Comparison of ENCODE assay signal across 8 cellular contexts in genomic region chr1:17551755-17552234, GRCh38. TPM values are rescaled to one million over a fixed set of nuclear protein-coding genes. Genes with fewer than 3 reads are reported as not detected.
A peak's percentile ranks its signal among the peaks of the same experiment; 100 is the strongest.
DNase-seq lines count a peak whose midpoint lies in the region; ATAC-seq and TF ChIP-seq lines count a peak whose summit lies in the region.

No MANE protein-coding gene starts in this region.

- DNase-seq in G401 (ENCODE audit: low spot score) (peak; percentile 95), RPMI7951 (ENCODE audit: low read depth) (peak; percentile 79), fibroblast of the aortic adventitia (ENCODE audit: low read depth) (peak; percentile 59), psoas muscle (no peak), NCI-H1048 (lab: John Stamatoyannopoulos, UW) (no peak), cortex of kidney (lab: John Stamatoyannopoulos, UW) (no peak), putamen (ENCODE audit: low spot score) (no peak)
- DNase-seq in stimulated activated CD4-positive, alpha-beta T cell treated with anti-CD3 and anti-CD28 coated beads, Interleukin-2, amount 100 ng/mL, for 24 hours = no peak

- peaks cover 14% of the 10 kb centered on the region for H3K4me1 ChIP-seq in psoas muscle

- peak; percentile 50 to 74 (median 56) for ATAC-seq in psoas muscle

- TF ChIP-seq CTCF in fibroblast of the aortic adventitia (IDR thresholded peaks at IDR 0.05; ENCODE audit: insufficient read depth, low read length) (no peak), psoas muscle (IDR thresholded peaks at IDR 0.05) (no peak)

- H3K27ac ChIP-seq in psoas muscle = peak overlapping the region; percentile 41

- no peaks in the 10 kb centered on the region for H3K27me3 ChIP-seq in psoas muscle (ENCODE audit: insufficient read depth in 3 of 3, low read length in 2 of 3)

- intact Hi-C loops in psoas muscle (cut with DNase I) = no loop called here

- H3K36me3 ChIP-seq in psoas muscle (ENCODE audit: insufficient read depth in 1 of 2, low read depth in 1 of 2) = no peaks in the 10 kb centered on the region

- H3K4me3 ChIP-seq in fibroblast of the aortic adventitia (ENCODE audit: low read depth, low read length) (no peak overlapping the region), psoas muscle (no peak overlapping the region)

- in situ Hi-C loops in G401 (cut with HindIII; ENCODE audit: low sequenced_read_pairs) = no loop called here

- 22 to 35% (median 28%) methylated on average over 8 of the region's 8 CpGs for WGBS in psoas muscle, 3 donors

- no peaks in the 10 kb centered on the region for H3K9me3 ChIP-seq in psoas muscle

RNA-seq across cellular contexts. Expression of gene ARHGEF10L, which starts 12.3 kb away (rescaled TPM):
- total RNA-seq in G401 (2014; rRNA removed; shearing (Covaris generic)) = 16.4 and 19.6 TPM in 2 replicates
- total RNA-seq in RPMI7951 (2014; rRNA removed; shearing (Covaris generic)) = 2.2 and 3.3 TPM in 2 replicates
- total RNA-seq in fibroblast of the aortic adventitia (ENCODE audit: low replicate concordance) = 13.6 and 23.9 TPM in 2 replicates
- 100 to 1,000 TPM in 1 of 4 donors, 10 to 100 TPM in 3; 25.6 to 108 (median 43.3) TPM for total RNA-seq in psoas muscle
- polyA plus RNA-seq in psoas muscle = 10 to 100 TPM; 18.8 to 52.5 (median 36.1) TPM

Comparison
In these comparisons a context has a peak if more than half of its experiments do, and no peak if none do; other contexts are left out.
1. DNase-seq: peak in G401 (single experiment), RPMI7951 (single experiment) and fibroblast of the aortic adventitia (single experiment); none in psoas muscle (0 of 2), NCI-H1048 (single experiment), cortex of kidney (single experiment), stimulated activated CD4-positive, alpha-beta T cell treated with anti-CD3 and anti-CD28 coated beads, Interleukin-2, amount 100 ng/mL, for 24 hours (0 of 2) and putamen (single experiment).